In genomic region chrX:40778861-40779575, GRCh38 we compare ENCODE assay signal across 16 cellular contexts. TPM values are rescaled to one million over a fixed set of nuclear protein-coding genes. Genes with fewer than 3 reads are reported as not detected.
DNase-seq lines count a peak whose midpoint lies in the region; ATAC-seq and TF ChIP-seq lines count a peak whose summit lies in the region.
"Had no signal": no experiment of that assay in that cellular context is flagged by ENCODE, and none has a peak within 500 bp of the region (broad histone marks: within the 10 kb centered on the region; RNA-seq: fewer than 3 reads in every experiment).

No MANE protein-coding gene starts in this region.

- DNase-seq in ACHN = peak; percentile 17
- DNase-seq in HT1080 (ENCODE audit: low read depth) = peak; percentile 66
- DNase-seq in brain microvascular endothelial cell = peak; percentile 11
- DNase-seq in foreskin keratinocyte = peak; percentile 50 to 63
- no peak for DNase-seq in CD4-positive, alpha-beta memory T cell
- no peak for DNase-seq in sigmoid colon
- DNase-seq: activated CD4-positive, alpha-beta T cell treated with anti-CD3 and anti-CD28 coated beads, Interleukin-2, amount 10 ng/mL, durations not matched to agents 24 days and 14 days; activated naive CD8-positive, alpha-beta T cell treated with anti-CD3 and anti-CD28 coated beads, Interleukin-2, amount 10 ng/mL, durations not matched to agents 7 days and 5 days; NCI-H82; SHP77 treated with DMSO at 0.1 percent for 48 hours; stimulated activated naive B cell treated with anti-CD40 and anti-IgM and Interleukin-4, amounts not matched to agents 10 μg/mL and 1 μg/mL and 100 μg/mL, for 72 hours; T-helper 9 cell; upper lobe of right lung had no signal

- no peak overlapping the region for H3K4me3 ChIP-seq in brain microvascular endothelial cell (ENCODE audit: low read depth, low read length)
- H3K4me3 ChIP-seq in CD4-positive, alpha-beta memory T cell (ENCODE audit: low read length in 2 of 2) = no peak overlapping the region
- H3K4me3 ChIP-seq in sigmoid colon = no peak overlapping the region
- H3K4me3 ChIP-seq: upper lobe of right lung had no signal

- intact Hi-C loops in CD4-positive, alpha-beta memory T cell (cut with micrococcal nuclease) = no loop called here
- intact Hi-C loops in sigmoid colon (cut with DNase I) = no loop called here

- H3K27ac ChIP-seq in brain microvascular endothelial cell (no peak overlapping the region), foreskin keratinocyte (peak overlapping the region; percentile 57), sigmoid colon (no peak overlapping the region)
- H3K27ac ChIP-seq in CD4-positive, alpha-beta memory T cell (ENCODE audit: low read depth, low read length) = no peak overlapping the region
- H3K27ac ChIP-seq: parathyroid adenoma, upper lobe of right lung had no signal

- POLR2A ChIA-PET in CD4-positive, alpha-beta memory T cell (lab: Charles Lee; ENCODE audit: partially characterized antibody) = no interaction called here

- 49 to 83% methylated on average over 4 of the region's 4 CpGs for WGBS in sigmoid colon, 2 donors

- H3K4me1 ChIP-seq in foreskin keratinocyte (no peaks in the 10 kb centered on the region), sigmoid colon (no peaks in the 10 kb centered on the region)
- H3K4me1 ChIP-seq in CD4-positive, alpha-beta memory T cell (ENCODE audit: insufficient read depth, low read length) = no peaks in the 10 kb centered on the region
- H3K4me1 ChIP-seq: upper lobe of right lung had no signal

- CTCF ChIA-PET in CD4-positive, alpha-beta memory T cell (lab: Charles Lee; ENCODE audit: partially characterized antibody) = no interaction called here

- no peaks in the 10 kb centered on the region for H3K27me3 ChIP-seq in brain microvascular endothelial cell (replicated peaks)
- no peaks in the 10 kb centered on the region for H3K27me3 ChIP-seq in foreskin keratinocyte
- no peaks in the 10 kb centered on the region for H3K27me3 ChIP-seq in CD4-positive, alpha-beta memory T cell (ENCODE audit: insufficient read depth, low read length)
- peaks cover 0 to 3% (median 0%) of the 10 kb centered on the region in 3 donors for H3K27me3 ChIP-seq in sigmoid colon
- H3K27me3 ChIP-seq: upper lobe of right lung had no signal

- H3K9me3 ChIP-seq in CD4-positive, alpha-beta memory T cell (ENCODE audit: control insufficient read depth in 1 of 2, low read length in 2 of 2) = no peaks in the 10 kb centered on the region
- no peaks in the 10 kb centered on the region for H3K9me3 ChIP-seq in sigmoid colon
- H3K9me3 ChIP-seq: upper lobe of right lung had no signal

- TF ChIP-seq CTCF in brain microvascular endothelial cell (IDR thresholded peaks at IDR 0.05; ENCODE audit: low read depth, low read length, missing control alignments) = no peak
- no peak for TF ChIP-seq CTCF in foreskin keratinocyte (conservative IDR thresholded peaks at IDR 0.05)
- TF ChIP-seq CTCF in sigmoid colon (IDR thresholded peaks at IDR 0.05) = no peak

- no peaks in the 10 kb centered on the region for H3K36me3 Mint-ChIP-seq in CD4-positive, alpha-beta memory T cell
- H3K36me3 Mint-ChIP-seq: activated naive CD8-positive, alpha-beta T cell treated with anti-CD3 and anti-CD28 coated beads, Interleukin-2, amount 10 ng/mL, durations not matched to agents 7 days and 5 days; stimulated activated naive B cell treated with anti-CD40 and anti-IgM and Interleukin-4, amounts not matched to agents 10 μg/mL and 1 μg/mL and 100 μg/mL, for 72 hours had no signal

- H3K9me3 Mint-ChIP-seq in CD4-positive, alpha-beta memory T cell = no peaks in the 10 kb centered on the region
- H3K9me3 Mint-ChIP-seq: activated CD4-positive, alpha-beta T cell treated with anti-CD3 and anti-CD28 coated beads, Interleukin-2, amount 10 ng/mL, durations not matched to agents 24 days and 14 days; activated naive CD8-positive, alpha-beta T cell treated with anti-CD3 and anti-CD28 coated beads, Interleukin-2, amount 10 ng/mL, durations not matched to agents 7 days and 5 days; stimulated activated naive B cell treated with anti-CD40 and anti-IgM and Interleukin-4, amounts not matched to agents 10 μg/mL and 1 μg/mL and 100 μg/mL, for 72 hours had no signal

- no peak for TF ChIP-seq EP300 in sigmoid colon (IDR thresholded peaks at IDR 0.05)

- in situ Hi-C loops in ACHN (cut with HindIII; ENCODE audit: low pct_ligation_motif_present, low pct_unique_long_range_greater_than_20kb, low sequenced_read_pairs) (no loop called here), brain microvascular endothelial cell (cut with HindIII; ENCODE audit: low pct_ligation_motif_present, low sequenced_read_pairs) (no loop called here)

- no peak overlapping the region for H3K4me3 Mint-ChIP-seq in CD4-positive, alpha-beta memory T cell
- H3K4me3 Mint-ChIP-seq: activated CD4-positive, alpha-beta T cell treated with anti-CD3 and anti-CD28 coated beads, Interleukin-2, amount 10 ng/mL, durations not matched to agents 24 days and 14 days; activated naive CD8-positive, alpha-beta T cell treated with anti-CD3 and anti-CD28 coated beads, Interleukin-2, amount 10 ng/mL, durations not matched to agents 7 days and 5 days; stimulated activated naive B cell treated with anti-CD40 and anti-IgM and Interleukin-4, amounts not matched to agents 10 μg/mL and 1 μg/mL and 100 μg/mL, for 72 hours had no signal

- ATAC-seq in foreskin keratinocyte (peak; percentile 46), GM21825 (IDR thresholded peaks at IDR 0.05; ENCODE audit: unreplicated experiment) (no peak), HG02588 (IDR thresholded peaks at IDR 0.05; ENCODE audit: unreplicated experiment) (no peak)
- ATAC-seq: stimulated activated naive B cell treated with anti-CD40 and anti-IgM and Interleukin-4, amounts not matched to agents 10 μg/mL and 1 μg/mL and 100 μg/mL, for 72 hours; upper lobe of right lung had no signal

- H3K27me3 Mint-ChIP-seq in CD4-positive, alpha-beta memory T cell = no peaks in the 10 kb centered on the region
- H3K27me3 Mint-ChIP-seq: activated CD4-positive, alpha-beta T cell treated with anti-CD3 and anti-CD28 coated beads, Interleukin-2, amount 10 ng/mL, durations not matched to agents 24 days and 14 days had no signal

- no peak overlapping the region for H3K27ac Mint-ChIP-seq in CD4-positive, alpha-beta memory T cell
- H3K27ac Mint-ChIP-seq: activated CD4-positive, alpha-beta T cell treated with anti-CD3 and anti-CD28 coated beads, Interleukin-2, amount 10 ng/mL, durations not matched to agents 24 days and 14 days; activated naive CD8-positive, alpha-beta T cell treated with anti-CD3 and anti-CD28 coated beads, Interleukin-2, amount 10 ng/mL, durations not matched to agents 7 days and 5 days; stimulated activated naive B cell treated with anti-CD40 and anti-IgM and Interleukin-4, amounts not matched to agents 10 μg/mL and 1 μg/mL and 100 μg/mL, for 72 hours had no signal

- no peaks in the 10 kb centered on the region for H3K36me3 ChIP-seq in brain microvascular endothelial cell (replicated peaks)
- H3K36me3 ChIP-seq in CD4-positive, alpha-beta memory T cell (ENCODE audit: insufficient read depth, low read length) = no peaks in the 10 kb centered on the region
- no peaks in the 10 kb centered on the region for H3K36me3 ChIP-seq in sigmoid colon
- H3K36me3 ChIP-seq: upper lobe of right lung had no signal

- H3K4me1 Mint-ChIP-seq in CD4-positive, alpha-beta memory T cell = no peaks in the 10 kb centered on the region
- H3K4me1 Mint-ChIP-seq: activated CD4-positive, alpha-beta T cell treated with anti-CD3 and anti-CD28 coated beads, Interleukin-2, amount 10 ng/mL, durations not matched to agents 24 days and 14 days; activated naive CD8-positive, alpha-beta T cell treated with anti-CD3 and anti-CD28 coated beads, Interleukin-2, amount 10 ng/mL, durations not matched to agents 7 days and 5 days; stimulated activated naive B cell treated with anti-CD40 and anti-IgM and Interleukin-4, amounts not matched to agents 10 μg/mL and 1 μg/mL and 100 μg/mL, for 72 hours had no signal

- no peak for TF ChIP-seq POLR2A in sigmoid colon (IDR thresholded peaks at IDR 0.05)

RNA-seq across cellular contexts. Expression of gene MED14, which starts 43.7 kb away (rescaled TPM):
- total RNA-seq in HT1080 (2014; rRNA removed; shearing (Covaris generic)) = 13.3 and 29.8 TPM in 2 replicates
- 30.2 and 41.2 TPM in 2 replicates for polyA plus RNA-seq in HT1080 (2015; cell fraction: cytosol; rRNA removed)
- 73.6 and 89.9 TPM in 2 replicates for polyA plus RNA-seq in HT1080 (2015; cell fraction: nucleus; rRNA removed)
- total RNA-seq in foreskin keratinocyte (20.5 and 20.6 TPM in 2 replicates), sigmoid colon (10 to 100 TPM; 23.9 to 51.6 (median 28.3) TPM)
- polyA plus RNA-seq in foreskin keratinocyte (7.0 and 7.6 TPM in 2 replicates), sigmoid colon (10 to 100 TPM in 2 of 3 donors, 1 to 10 TPM in 1; 8.4 to 18.3 (median 13.2) TPM)
- total RNA-seq in CD4-positive, alpha-beta memory T cell = 10 to 100 TPM; 37.9 to 39.0 TPM
- polyA plus RNA-seq in CD4-positive, alpha-beta memory T cell = 10 to 100 TPM in 1 of 2 donors, 1 to 10 TPM in 1; 3.9 to 13.3 TPM

Comparison
In these comparisons a context has a peak if more than half of its experiments do, and no peak if none do; other contexts are left out.
1. DNase-seq: peak in ACHN (single experiment), HT1080 (single experiment), brain microvascular endothelial cell (single experiment) and foreskin keratinocyte (2 of 2); none in CD4-positive, alpha-beta memory T cell (0 of 5) and sigmoid colon (single experiment).